ENCODE assay signal across 21 cellular contexts in genomic region chr1:173779946-173780345, GRCh38.
"Had no signal": no experiment of that assay in that cellular context is flagged by ENCODE, and none has a peak within 500 bp of the region (broad histone marks: within the 10 kb centered on the region; RNA-seq: fewer than 3 reads in every experiment).

No MANE protein-coding gene starts in this region.

- H3K9ac ChIP-seq: KMS-11 had no signal

- H3K4me3 ChIP-seq: Peyer's patch had no signal

- H3K27me3 Mint-ChIP-seq: activated B cell treated with CpG ODN at 0.5 μM for 24 hours; activated CD4-positive, alpha-beta memory T cell treated with anti-CD3 and anti-CD28 coated beads, Interleukin-2, amount 10 ng/mL, durations not matched to agents 7 days and 5 days; activated naive CD4-positive, alpha-beta T cell treated with anti-CD3 and anti-CD28 coated beads, Interleukin-2, amount 50 U/mL, for 24 hours; activated T-cell treated with anti-CD3 and anti-CD28 coated beads, Interleukin-2, amount 50 U/mL, for 24 hours had no signal

- DNase-seq: activated B cell treated with CpG ODN at 0.5 μM for 24 hours; activated CD4-positive, alpha-beta memory T cell treated with anti-CD3 and anti-CD28 coated beads, Interleukin-2, amount 10 ng/mL, durations not matched to agents 7 days and 5 days; activated CD4-positive, alpha-beta T cell treated with anti-CD3 and anti-CD28 coated beads for 1 hour; activated CD4-positive, alpha-beta T cell treated with anti-CD3 and anti-CD28 coated beads, Interleukin-2, amount 50 U/mL, for 1 hour; activated effector memory CD4-positive, alpha-beta T cell treated with Interleukin-2 at 50 U/mL for 16 hours; activated naive CD4-positive, alpha-beta T cell; activated T-cell treated with anti-CD3 and anti-CD28 coated beads, Interleukin-2, amount 50 U/mL, for 24 hours; caudate nucleus; MM.1S; NCI-H1105; NCI-H1436; NCI-H1694 treated with DMSO at 0.1 percent for 48 hours; NCI-H2029 treated with DMSO at 0.1 percent for 48 hours; NCI-H510A treated with DMSO at 0.1 percent for 48 hours; NCI-H69; Peyer's patch; SHP77 treated with DMSO at 0.1 percent for 48 hours had no signal

- H3K4me3 Mint-ChIP-seq: activated B cell treated with CpG ODN at 0.5 μM for 24 hours; activated CD4-positive, alpha-beta memory T cell treated with anti-CD3 and anti-CD28 coated beads, Interleukin-2, amount 10 ng/mL, durations not matched to agents 7 days and 5 days; activated naive CD4-positive, alpha-beta T cell treated with anti-CD3 and anti-CD28 coated beads, Interleukin-2, amount 50 U/mL, for 24 hours; activated T-cell treated with anti-CD3 and anti-CD28 coated beads, Interleukin-2, amount 50 U/mL, for 24 hours; activated T-helper 1 cell treated with anti-CD3 and anti-CD28 coated beads, Interleukin-12 subunit alpha, Interleukin-12 subunit beta, Interleukin-2, Interleukin-4 antibody, amounts not matched to agents 30 ng/mL and 10 ng/mL and 1 ng/mL, durations not matched to agents 14 hours and 24 hours and 36 hours; T-helper 1 cell treated with Interleukin-12 subunit alpha and Interleukin-12 subunit beta and Interleukin-4 antibody, amounts not matched to agents 30 μg/mL and 1 μg/mL, for 36 hours had no signal

- H3K4me1 Mint-ChIP-seq: activated B cell treated with CpG ODN at 0.5 μM for 24 hours had no signal

- H3K27ac ChIP-seq: KMS-11, Peyer's patch had no signal

- H3K27me3 ChIP-seq: Peyer's patch had no signal

- H3K4me1 ChIP-seq: Peyer's patch had no signal

- H3K9me3 ChIP-seq: Peyer's patch had no signal

- H3K4me2 ChIP-seq: KMS-11 had no signal

- H3K27ac Mint-ChIP-seq: activated B cell treated with CpG ODN at 0.5 μM for 24 hours; activated CD4-positive, alpha-beta memory T cell treated with anti-CD3 and anti-CD28 coated beads, Interleukin-2, amount 10 ng/mL, durations not matched to agents 7 days and 5 days; activated naive CD4-positive, alpha-beta T cell treated with anti-CD3 and anti-CD28 coated beads, Interleukin-2, amount 50 U/mL, for 24 hours; activated T-helper 1 cell treated with anti-CD3 and anti-CD28 coated beads, Interleukin-12 subunit alpha, Interleukin-12 subunit beta, Interleukin-2, Interleukin-4 antibody, amounts not matched to agents 30 ng/mL and 10 ng/mL and 1 ng/mL, durations not matched to agents 14 hours and 24 hours and 36 hours; T-helper 1 cell treated with Interleukin-12 subunit alpha and Interleukin-12 subunit beta and Interleukin-4 antibody, amounts not matched to agents 30 μg/mL and 1 μg/mL, for 36 hours had no signal

- H3K9me3 Mint-ChIP-seq: activated B cell treated with CpG ODN at 0.5 μM for 24 hours; activated CD4-positive, alpha-beta memory T cell treated with anti-CD3 and anti-CD28 coated beads, Interleukin-2, amount 10 ng/mL, durations not matched to agents 7 days and 5 days; activated naive CD4-positive, alpha-beta T cell treated with anti-CD3 and anti-CD28 coated beads, Interleukin-2, amount 50 U/mL, for 24 hours; activated T-cell treated with anti-CD3 and anti-CD28 coated beads, Interleukin-2, amount 50 U/mL, for 24 hours; activated T-helper 1 cell treated with anti-CD3 and anti-CD28 coated beads, Interleukin-12 subunit alpha, Interleukin-12 subunit beta, Interleukin-2, Interleukin-4 antibody, amounts not matched to agents 30 ng/mL and 10 ng/mL and 1 ng/mL, durations not matched to agents 14 hours and 24 hours and 36 hours; T-helper 1 cell treated with Interleukin-12 subunit alpha and Interleukin-12 subunit beta and Interleukin-4 antibody, amounts not matched to agents 30 μg/mL and 1 μg/mL, for 36 hours had no signal
